ENCODE assay signal across 9 cellular contexts in genomic region chr3:8443829-8444791, GRCh38. TPM values are rescaled to one million over a fixed set of nuclear protein-coding genes. Genes with fewer than 3 reads are reported as not detected.
DNase-seq lines count a peak whose midpoint lies in the region; ATAC-seq, FAIRE-seq and TF ChIP-seq lines count a peak whose summit lies in the region.
"Had no signal": no experiment of that assay in that cellular context is flagged by ENCODE, and none has a peak within 500 bp of the region (broad histone marks: within the 10 kb centered on the region; RNA-seq: fewer than 3 reads in every experiment).

No MANE protein-coding gene starts in this region.

- no peak for ATAC-seq in HG03378 (IDR thresholded peaks at IDR 0.05; ENCODE audit: unreplicated experiment)

- peak overlapping the region; percentile 66 to 90 for H3K27ac ChIP-seq in kidney (ENCODE audit: low read depth in 2 of 2, low read length in 2 of 2)

- peak overlapping the region; percentile 8 to 28 for H3K4me3 ChIP-seq in kidney (ENCODE audit: low read length in 2 of 2)

- H3K9ac ChIP-seq in kidney (ENCODE audit: low read length in 2 of 2): peak overlapping the region in 1 of 2 donors; percentile 57

- TF ChIP-seq CTCF in kidney (IDR thresholded peaks at IDR 0.05; ENCODE audit: borderline replicate concordance, extremely low read depth, insufficient read depth): no peak

- intact Hi-C loops in kidney (cut with DNase I): no loop called here

- peak; percentile 95 for FAIRE-seq in kidney (lab: Jason Lieb, UNC)

- H3K36me3 ChIP-seq in kidney (ENCODE audit: control insufficient read depth in 1 of 2, insufficient read depth in 2 of 2, low read length in 2 of 2): no peaks in the 10 kb centered on the region

- DNase-seq in NCI-H82 (lab: John Stamatoyannopoulos, UW) (peak; percentile 3), NCI-H82 treated with DMSO at 0.1 percent for 48 hours (lab: John Stamatoyannopoulos, UW; ENCODE audit: unreplicated experiment) (no peak), NCI-H2227 (lab: John Stamatoyannopoulos, UW; ENCODE audit: unreplicated experiment) (peak; percentile 69), cerebellar cortex (ENCODE audit: low spot score) (peak; percentile 53), kidney (peak; percentile 96), stromal cell of bone marrow (ENCODE audit: low read depth) (peak; percentile 98)
- no peak for DNase-seq in activated naive CD4-positive, alpha-beta T cell (lab: John Stamatoyannopoulos, UW)
- DNase-seq: CD4-positive, CD25-positive, alpha-beta regulatory T cell had no signal

- H3K4me1 ChIP-seq in kidney (ENCODE audit: control insufficient read depth in 1 of 2, insufficient read depth in 1 of 2, low read depth in 1 of 2, low read length in 2 of 2): peaks cover 10 to 21% of the 10 kb centered on the region in 2 donors

- no peaks in the 10 kb centered on the region for H3K9me3 ChIP-seq in kidney (ENCODE audit: control insufficient read depth in 1 of 2, low read length in 2 of 2)

RNA-seq across cellular contexts. Expression of gene LMCD1, which starts 57.5 kb away (rescaled TPM):
- 65.4 TPM for total RNA-seq in kidney
- polyA plus RNA-seq in kidney (ENCODE audit: insufficient read depth, low read depth, low replicate concordance): 24.3 TPM

Comparison
In these comparisons a context has a peak if more than half of its experiments do, and no peak if none do; other contexts are left out.
1. DNase-seq: peak in NCI-H82 (single experiment), NCI-H2227 (single experiment), cerebellar cortex (single experiment), kidney (single experiment) and stromal cell of bone marrow (single experiment); none in NCI-H82 treated with DMSO at 0.1 percent for 48 hours (single experiment) and activated naive CD4-positive, alpha-beta T cell (0 of 4).